22 cellular contexts compared by ENCODE assay signal in genomic region chr5:82560546-82560945, GRCh38.
"Had no signal": no experiment of that assay in that cellular context is flagged by ENCODE, and none has a peak within 500 bp of the region (broad histone marks: within the 10 kb centered on the region; RNA-seq: fewer than 3 reads in every experiment).

No MANE protein-coding gene starts in this region.

- H3K27ac Mint-ChIP-seq: activated CD4-positive, alpha-beta memory T cell treated with anti-CD3 and anti-CD28 coated beads for 36 hours; activated CD4-positive, alpha-beta T cell treated with anti-CD3 and anti-CD28 coated beads for 36 hours; activated CD8-positive, alpha-beta memory T cell treated with anti-CD3 and anti-CD28 coated beads, Interleukin-2, amount 10 ng/mL, durations not matched to agents 7 days and 5 days; activated naive CD8-positive, alpha-beta T cell; effector memory CD8-positive, alpha-beta T cell; stimulated activated naive B cell treated with anti-CD40 and anti-IgM and Interleukin-4, amounts not matched to agents 10 μg/mL and 1 μg/mL and 100 μg/mL, for 72 hours; T-helper 17 cell had no signal

- H3K4me1 Mint-ChIP-seq: activated CD4-positive, alpha-beta T cell treated with anti-CD3 and anti-CD28 coated beads for 36 hours; activated CD8-positive, alpha-beta memory T cell treated with anti-CD3 and anti-CD28 coated beads, Interleukin-2, amount 10 ng/mL, durations not matched to agents 7 days and 5 days; neural crest cell; stimulated activated naive B cell treated with anti-CD40 and anti-IgM and Interleukin-4, amounts not matched to agents 10 μg/mL and 1 μg/mL and 100 μg/mL, for 72 hours; T-helper 17 cell had no signal

- H3K4me3 Mint-ChIP-seq: activated CD4-positive, alpha-beta memory T cell treated with anti-CD3 and anti-CD28 coated beads for 36 hours; activated CD4-positive, alpha-beta T cell treated with anti-CD3 and anti-CD28 coated beads for 36 hours; activated CD8-positive, alpha-beta memory T cell treated with anti-CD3 and anti-CD28 coated beads, Interleukin-2, amount 10 ng/mL, durations not matched to agents 7 days and 5 days; activated naive CD8-positive, alpha-beta T cell; effector memory CD8-positive, alpha-beta T cell; neural crest cell; stimulated activated naive B cell treated with anti-CD40 and anti-IgM and Interleukin-4, amounts not matched to agents 10 μg/mL and 1 μg/mL and 100 μg/mL, for 72 hours; T-helper 17 cell had no signal

- DNase-seq: activated CD4-positive, alpha-beta memory T cell treated with anti-CD3 and anti-CD28 coated beads for 36 hours; activated CD4-positive, alpha-beta T cell treated with anti-CD3 and anti-CD28 coated beads for 36 hours; activated CD8-positive, alpha-beta memory T cell treated with anti-CD3 and anti-CD28 coated beads, Interleukin-2, amount 10 ng/mL, durations not matched to agents 7 days and 5 days; activated gamma-delta T cell treated with Interleukin-2 at 50 U/mL for 16 hours; activated T-cell treated with anti-CD3 and anti-CD28 coated beads, Interleukin-2, amount 50 U/mL, for 48 hours; anterior cingulate cortex; cerebellar nuclear complex; dermis blood vessel endothelial cell; effector memory CD8-positive, alpha-beta T cell; heart right ventricle; left colon; midbrain; ovary; stimulated activated CD4-positive, alpha-beta T cell treated with anti-CD3 and anti-CD28 coated beads, Interleukin-2, amount 100 ng/mL, for 48 hours; stimulated activated naive B cell treated with anti-CD40 and anti-IgM and Interleukin-4, amounts not matched to agents 10 μg/mL and 1 μg/mL and 100 μg/mL, for 72 hours; T-helper 17 cell; uterus; WERI-Rb-1 had no signal

- H3K9me3 Mint-ChIP-seq: neural crest cell had no signal

- H3K9me3 ChIP-seq: breast epithelium, ovary, tibial nerve, uterus had no signal

- ATAC-seq: activated CD4-positive, alpha-beta T cell treated with anti-CD3 and anti-CD28 coated beads for 36 hours; activated CD8-positive, alpha-beta memory T cell treated with anti-CD3 and anti-CD28 coated beads, Interleukin-2, amount 10 ng/mL, durations not matched to agents 7 days and 5 days; effector memory CD8-positive, alpha-beta T cell; heart right ventricle; left colon; stimulated activated naive B cell treated with anti-CD40 and anti-IgM and Interleukin-4, amounts not matched to agents 10 μg/mL and 1 μg/mL and 100 μg/mL, for 72 hours; T-helper 17 cell had no signal

- H3K27me3 Mint-ChIP-seq: effector memory CD8-positive, alpha-beta T cell; stimulated activated naive B cell treated with anti-CD40 and anti-IgM and Interleukin-4, amounts not matched to agents 10 μg/mL and 1 μg/mL and 100 μg/mL, for 72 hours had no signal

- H3K27me3 ChIP-seq: breast epithelium, heart right ventricle, ovary, tibial nerve, uterus had no signal

- H3K27ac ChIP-seq: breast epithelium, heart right ventricle, ovary, tibial nerve, uterus, WERI-Rb-1 had no signal

- H3K36me3 Mint-ChIP-seq: activated CD4-positive, alpha-beta memory T cell treated with anti-CD3 and anti-CD28 coated beads for 36 hours; activated CD8-positive, alpha-beta memory T cell treated with anti-CD3 and anti-CD28 coated beads, Interleukin-2, amount 10 ng/mL, durations not matched to agents 7 days and 5 days; activated naive CD8-positive, alpha-beta T cell; stimulated activated naive B cell treated with anti-CD40 and anti-IgM and Interleukin-4, amounts not matched to agents 10 μg/mL and 1 μg/mL and 100 μg/mL, for 72 hours had no signal

- H3K36me3 ChIP-seq: breast epithelium, heart right ventricle, ovary, tibial nerve, uterus, WERI-Rb-1 had no signal

- H3K4me1 ChIP-seq: breast epithelium, heart right ventricle, tibial nerve, uterus had no signal

- H3K4me3 ChIP-seq: breast epithelium, heart right ventricle, ovary, tibial nerve, uterus had no signal
